In genomic region chr1:26887125-26887524, GRCh38 we compare ENCODE assay signal across 9 cellular contexts. TPM values are rescaled to one million over a fixed set of nuclear protein-coding genes. Genes with fewer than 3 reads are reported as not detected.
DNase-seq lines count a peak whose midpoint lies in the region; FAIRE-seq and TF ChIP-seq lines count a peak whose summit lies in the region.
"Had no signal": no experiment of that assay in that cellular context is flagged by ENCODE, and none has a peak within 500 bp of the region (broad histone marks: within the 10 kb centered on the region; RNA-seq: fewer than 3 reads in every experiment).

No MANE protein-coding gene starts in this region.

- H3K4me3 ChIP-seq in foreskin fibroblast (ENCODE audit: low read depth in 1 of 2, low read length in 2 of 2) = no peak overlapping the region
- H3K4me3 ChIP-seq: lung had no signal

- peak; percentile 60 for TF ChIP-seq CTCF in foreskin fibroblast (IDR thresholded peaks at IDR 0.05; ENCODE audit: low read depth, low read length)

- FAIRE-seq in urothelium cell line (lab: Jason Lieb, UNC) = no peak

- peak; percentile 24 for DNase-seq in A172 (ENCODE audit: low spot score)
- DNase-seq in EL = peak; percentile 54
- peak; percentile 16 for DNase-seq in SKM-1 treated with dmso at 0.1 percent for 144 hours (lab: John Stamatoyannopoulos, UW; ENCODE audit: unreplicated experiment)
- DNase-seq in foreskin fibroblast = peak in 1 of 2 donors; percentile 61
- DNase-seq in DMS153 treated with DMSO at 0.1 percent for 48 hours (lab: John Stamatoyannopoulos, UW; ENCODE audit: unreplicated experiment) = no peak
- no peak for DNase-seq in urothelium cell line (ENCODE audit: low spot score)
- no peak for DNase-seq in activated CD4-positive, alpha-beta T cell treated with anti-CD3 and anti-CD28 coated beads, Interleukin-2, amount 50 U/mL, for 1 hour
- no peak for DNase-seq in medulla oblongata (ENCODE audit: extremely low spot score)

RNA-seq across cellular contexts. Expression of gene GPN2, which starts 3.0 kb away (rescaled TPM):
- total RNA-seq in A172 (2014; rRNA removed; shearing (Covaris generic)) = 6.0 and 6.8 TPM in 2 replicates

RNA-seq across cellular contexts. Expression of gene GPATCH3, which starts 13.1 kb away (rescaled TPM):
- 5.0 and 5.9 TPM in 2 replicates for total RNA-seq in A172 (2014; rRNA removed; shearing (Covaris generic))

RNA-seq across cellular contexts. Expression of gene SFN, which starts 24.2 kb away (rescaled TPM):
- total RNA-seq in A172 (2014; rRNA removed; shearing (Covaris generic)) = 20.6 and 30.1 TPM in 2 replicates

RNA-seq across cellular contexts. Expression of gene NR0B2, which starts 26.6 kb away (rescaled TPM):
- not detected in 2 replicates for total RNA-seq in A172 (2014; rRNA removed; shearing (Covaris generic))

RNA-seq across cellular contexts. Expression of gene NUDC, which starts 34.4 kb away (rescaled TPM):
- 70.8 and 79.2 TPM in 2 replicates for total RNA-seq in A172 (2014; rRNA removed; shearing (Covaris generic))

Comparison
In these comparisons a context has a peak if more than half of its experiments do, and no peak if none do; other contexts are left out.
1. DNase-seq: peak in A172 (single experiment), EL (single experiment) and SKM-1 treated with dmso at 0.1 percent for 144 hours (single experiment); none in DMS153 treated with DMSO at 0.1 percent for 48 hours (single experiment), urothelium cell line (single experiment), activated CD4-positive, alpha-beta T cell treated with anti-CD3 and anti-CD28 coated beads, Interleukin-2, amount 50 U/mL, for 1 hour (single experiment) and medulla oblongata (single experiment).